In the genomic region with DNA sequence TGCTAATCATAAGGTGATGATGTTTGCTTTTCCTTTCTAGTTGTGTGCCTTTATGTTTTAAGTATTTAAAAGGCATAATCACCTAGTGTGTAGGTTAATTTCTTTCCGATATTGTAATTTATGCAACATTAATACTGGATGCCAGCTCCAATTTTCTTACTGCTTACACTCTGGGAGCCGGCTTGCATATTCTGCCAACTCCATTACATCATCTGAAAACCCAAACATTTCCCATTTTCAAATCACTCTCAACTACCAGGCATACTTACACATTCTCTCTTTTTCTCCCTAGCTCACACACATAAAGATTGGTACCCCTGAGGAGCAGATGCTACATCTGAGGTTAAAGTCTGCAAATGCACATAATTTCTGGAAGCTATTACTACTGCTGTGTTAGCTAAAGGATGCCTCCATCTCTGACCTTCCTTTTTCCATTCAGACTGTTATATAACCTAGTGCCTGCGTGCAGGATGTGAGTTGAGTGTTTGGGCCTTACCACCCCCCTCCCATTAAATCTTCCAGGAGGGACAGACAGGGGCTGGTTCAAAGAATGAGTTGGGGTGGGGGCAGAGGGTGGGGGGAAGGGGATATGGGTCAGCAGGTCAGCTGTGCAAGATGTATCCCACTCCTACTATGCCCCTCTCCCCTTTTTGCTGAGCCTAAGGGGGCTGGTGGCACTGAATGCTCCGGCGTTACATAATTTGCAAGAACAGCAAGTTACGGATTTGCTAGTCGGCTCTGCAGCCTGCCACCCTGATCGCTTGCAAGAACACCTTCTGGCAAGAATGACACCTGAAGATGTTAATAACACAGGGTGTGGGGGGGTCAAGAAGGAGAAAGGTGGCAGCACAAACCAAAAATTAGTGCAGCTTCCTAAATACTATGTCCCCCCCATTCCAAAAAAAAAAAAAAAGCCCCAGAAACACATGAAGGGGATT, we compare ENCODE assay signal across 8 cellular contexts. TPM values are rescaled to one million over a fixed set of nuclear protein-coding genes. Genes with fewer than 3 reads are reported as not detected.
DNase-seq lines count a peak whose midpoint lies in the region; ATAC-seq and TF ChIP-seq lines count a peak whose summit lies in the region.
"Had no signal": no experiment of that assay in that cellular context is flagged by ENCODE, and none has a peak within 500 bp of the region (broad histone marks: within the 10 kb centered on the region; RNA-seq: fewer than 3 reads in every experiment).

No MANE protein-coding gene starts in this region.

- no peaks in the 10 kb centered on the region; the same call in 1 of the 2 replicates for H4K20me1 ChIP-seq in IMR-90 (ENCODE audit: insufficient read depth, low read length)

- H3K27ac Mint-ChIP-seq in MCF 10A (ENCODE audit: low read depth, unreplicated experiment) = no peak overlapping the region
- H3K27ac Mint-ChIP-seq in activated T-helper 2 cell treated with anti-CD3 and anti-CD28 coated beads, Interferon-gamma antibody, Interleukin-2, Interleukin-4, amounts not matched to agents 10 μg/mL and 5 μg/mL and 100 μg/mL, durations not matched to agents 14 hours and 24 hours and 36 hours = no peak overlapping the region

- H3K9me3 Mint-ChIP-seq in MCF 10A (ENCODE audit: unreplicated experiment) = no peaks in the 10 kb centered on the region
- no peaks in the 10 kb centered on the region for H3K9me3 Mint-ChIP-seq in activated T-helper 2 cell treated with anti-CD3 and anti-CD28 coated beads, Interferon-gamma antibody, Interleukin-2, Interleukin-4, amounts not matched to agents 10 μg/mL and 5 μg/mL and 100 μg/mL, durations not matched to agents 14 hours and 24 hours and 36 hours

- H3K4ac ChIP-seq in IMR-90 (ENCODE audit: low read depth, low read length) = no peak overlapping the region

- in situ Hi-C loops in IMR-90 (cut with MboI; ENCODE audit: low sequenced_read_pairs) = no loop called here

- TF ChIP-seq CTCF in IMR-90 (conservative IDR thresholded peaks at IDR 0.05; ENCODE audit: low read depth, low read length) (no peak), MCF 10A (IDR thresholded peaks at IDR 0.05; ENCODE audit: unreplicated experiment) (no peak), suprapubic skin (IDR thresholded peaks at IDR 0.05) (no peak)

- no peak overlapping the region for H3K4me3 ChIP-seq in IMR-90 (ENCODE audit: insufficient read depth, low read depth, low read length)
- H3K4me3 ChIP-seq in suprapubic skin = peak overlapping the region; percentile 63
- H3K4me3 ChIP-seq: K562 had no signal

- no peak overlapping the region for H2AFZ ChIP-seq in IMR-90 (replicated peaks; ENCODE audit: low read length, poor library complexity)

- H3K4me1 Mint-ChIP-seq in MCF 10A (ENCODE audit: insufficient read depth, unreplicated experiment) = no peaks in the 10 kb centered on the region
- H3K4me1 Mint-ChIP-seq in activated T-helper 2 cell treated with anti-CD3 and anti-CD28 coated beads, Interferon-gamma antibody, Interleukin-2, Interleukin-4, amounts not matched to agents 10 μg/mL and 5 μg/mL and 100 μg/mL, durations not matched to agents 14 hours and 24 hours and 36 hours (ENCODE audit: low read depth) = peaks cover 2% of the 10 kb centered on the region

- peak overlapping the region; percentile 78 for H3K4me3 Mint-ChIP-seq in MCF 10A (ENCODE audit: unreplicated experiment)
- no peak overlapping the region for H3K4me3 Mint-ChIP-seq in activated T-helper 2 cell treated with anti-CD3 and anti-CD28 coated beads, Interferon-gamma antibody, Interleukin-2, Interleukin-4, amounts not matched to agents 10 μg/mL and 5 μg/mL and 100 μg/mL, durations not matched to agents 14 hours and 24 hours and 36 hours (ENCODE audit: low read depth)

- intact Hi-C loops in IMR-90 (cut with micrococcal nuclease) = no loop called here
- intact Hi-C loops in MCF 10A (cut with micrococcal nuclease) = no loop called here
- intact Hi-C loops in activated T-helper 2 cell treated with anti-CD3 and anti-CD28 coated beads, Interferon-gamma antibody, Interleukin-2, Interleukin-4, amounts not matched to agents 10 μg/mL and 5 μg/mL and 100 μg/mL, durations not matched to agents 14 hours and 24 hours and 36 hours (cut with micrococcal nuclease) = no loop called here

- H3K14ac ChIP-seq in IMR-90 (replicated peaks; ENCODE audit: low read depth, low read length) = no peak overlapping the region

- no CpG with 5 or more reads among the region's 8 CpGs for WGBS in IMR-90 (ENCODE audit: extremely low coverage in 2 of 2, insufficient read length in 1 of 2), 2 experiments
- WGBS in suprapubic skin = 19% methylated on average over 8 of the region's 8 CpGs

- H2AK5ac ChIP-seq in IMR-90 (ENCODE audit: low read depth, low read length) = no peak overlapping the region

- dilution Hi-C loops in IMR-90 (cut with HindIII; ENCODE audit: low sequenced_read_pairs, unreplicated experiment) = no loop called here

- no peak for TF ChIP-seq EP300 in suprapubic skin (IDR thresholded peaks at IDR 0.05)

- TF ChIP-seq POLR2A in IMR-90 (IDR thresholded peaks at IDR 0.05; ENCODE audit: low read depth, low read length) = no peak
- TF ChIP-seq POLR2A in suprapubic skin (IDR thresholded peaks at IDR 0.05) = no peak

- H2AK9ac ChIP-seq in IMR-90 (replicated peaks; ENCODE audit: low read depth, low read length, poor library complexity) = no peak overlapping the region

- peaks cover 6% of the 10 kb centered on the region for H3K36me3 Mint-ChIP-seq in MCF 10A (ENCODE audit: insufficient read depth, unreplicated experiment)
- no peaks in the 10 kb centered on the region for H3K36me3 Mint-ChIP-seq in activated T-helper 2 cell treated with anti-CD3 and anti-CD28 coated beads, Interferon-gamma antibody, Interleukin-2, Interleukin-4, amounts not matched to agents 10 μg/mL and 5 μg/mL and 100 μg/mL, durations not matched to agents 14 hours and 24 hours and 36 hours (ENCODE audit: low read depth)

- no peak overlapping the region for H3K56ac ChIP-seq in IMR-90 (ENCODE audit: extremely low read depth, insufficient read depth, low read length)

- H2BK20ac ChIP-seq in IMR-90 (ENCODE audit: low read depth, low read length) = no peak overlapping the region

- H3K4me2 ChIP-seq in IMR-90 (ENCODE audit: low read depth, low read length) = peak overlapping the region; percentile 92; the same call in 1 of the 2 replicates

- H3K27me3 ChIP-seq in IMR-90 (ENCODE audit: control insufficient read depth, insufficient read depth, low read length) (peaks cover 15% of the 10 kb centered on the region), suprapubic skin (peaks cover 4% of the 10 kb centered on the region)

- H4K8ac ChIP-seq in IMR-90 (ENCODE audit: low read depth in 2 of 2, low read length in 2 of 2) = no peak overlapping the region

- no TSS peak for BruUV-seq in IMR-90 (replicated peaks; lab: Mats Ljungman, UMichigan)
- no TSS peak for BruUV-seq in MCF 10A (replicated peaks; lab: Mats Ljungman, UMichigan)

- no peak overlapping the region for H3K23ac ChIP-seq in IMR-90 (ENCODE audit: low read depth, low read length)

- H3K4me1 ChIP-seq in IMR-90 (ENCODE audit: control insufficient read depth, insufficient read depth, low read length) (no peaks in the 10 kb centered on the region), suprapubic skin (peaks cover 31% of the 10 kb centered on the region)

- CTCF ChIA-PET in IMR-90 (lab: Yijun Ruan, JAX) (no interaction called here), MCF 10A (lab: Yijun Ruan, JAX) (interaction anchor here (0.6 to 2.6 kb wide), 7 partner anchors 9 to 855 kb away, joined by 3 to 11 read pairs (median 4); no protein-coding TSS in a partner anchor)

- H4K91ac ChIP-seq in IMR-90 (ENCODE audit: insufficient read depth, low read depth, low read length) = no peak overlapping the region

- no peak overlapping the region for H3K9ac ChIP-seq in IMR-90 (ENCODE audit: low read depth, low read length)

- no peak for TF ChIP-seq RAD21 in IMR-90 (IDR thresholded peaks at IDR 0.05; ENCODE audit: low read length)

- H3K9me3 ChIP-seq in IMR-90 (ENCODE audit: control insufficient read depth, insufficient read depth, low read length) = no peaks in the 10 kb centered on the region
- H3K9me3 ChIP-seq in suprapubic skin = no peaks in the 10 kb centered on the region

- H3K27me3 Mint-ChIP-seq in MCF 10A (ENCODE audit: insufficient read depth, unreplicated experiment) = peaks cover 47% of the 10 kb centered on the region
- H3K27me3 Mint-ChIP-seq in activated T-helper 2 cell treated with anti-CD3 and anti-CD28 coated beads, Interferon-gamma antibody, Interleukin-2, Interleukin-4, amounts not matched to agents 10 μg/mL and 5 μg/mL and 100 μg/mL, durations not matched to agents 14 hours and 24 hours and 36 hours (ENCODE audit: low read depth) = peaks cover 64% of the 10 kb centered on the region

- H3K36me3 ChIP-seq in IMR-90 (ENCODE audit: control insufficient read depth, insufficient read depth, low read length) (no peaks in the 10 kb centered on the region), suprapubic skin (no peaks in the 10 kb centered on the region)

- peak; percentile 6 for DNase-seq in IMR-90
- no peak for DNase-seq in MCF 10A (ENCODE audit: unreplicated experiment)
- DNase-seq in left lobe of liver (ENCODE audit: low spot score) = no peak
- DNase-seq in suprapubic skin (ENCODE audit: low spot score in 2 of 2) = no peak
- DNase-seq in activated T-helper 2 cell treated with anti-CD3 and anti-CD28 coated beads, Interferon-gamma antibody, Interleukin-2, Interleukin-4, amounts not matched to agents 10 μg/mL and 5 μg/mL and 100 μg/mL, durations not matched to agents 14 hours and 24 hours and 36 hours (ENCODE audit: low spot score) = no peak
- no peak for DNase-seq in HPDE6-E6E7 (ENCODE audit: extremely low spot score)
- no peak for DNase-seq in COLO829 (ENCODE audit: low spot score)

- no peak overlapping the region for H2BK15ac ChIP-seq in IMR-90 (ENCODE audit: low read depth, low read length)

- no peak overlapping the region for H3K18ac ChIP-seq in IMR-90 (ENCODE audit: low read depth, low read length)

- H2BK120ac ChIP-seq in IMR-90 (ENCODE audit: low read depth, low read length) = no peak overlapping the region

- no peaks in the 10 kb centered on the region for H3K9me1 ChIP-seq in IMR-90 (ENCODE audit: insufficient read depth, low read length)

- POLR2A ChIA-PET in IMR-90 (lab: Charles Lee; ENCODE audit: unreplicated experiment) = no interaction called here
- POLR2A ChIA-PET in MCF 10A (lab: Yijun Ruan, JAX) = interaction anchor here (0.6 to 2.0 kb wide), 3 partner anchors 10 to 342 kb away, joined by 3 to 4 read pairs (median 4); no protein-coding TSS in a partner anchor

- no peak overlapping the region for H4K5ac ChIP-seq in IMR-90 (ENCODE audit: low read depth, low read length)

- H3K27ac ChIP-seq in IMR-90 (ENCODE audit: insufficient read depth, low read length) = no peak overlapping the region
- no peak overlapping the region for H3K27ac ChIP-seq in suprapubic skin

- no peak overlapping the region for H2BK5ac ChIP-seq in IMR-90 (ENCODE audit: low read depth, low read length, poor library complexity, severe bottlenecking)

- H3K79me1 ChIP-seq in IMR-90 (ENCODE audit: low read depth in 1 of 2, low read length in 2 of 2) = peaks cover 3 to 4% of the 10 kb centered on the region in 2 experiments; a peak in 2 of 4 replicates

- ATAC-seq in IMR-90 (ENCODE audit: low read depth) (no peak), left lobe of liver (peak; percentile 22)
- ATAC-seq: K562 had no signal

RNA-seq across cellular contexts. Expression of a gene that starts 2.5 kb away (rescaled TPM):
- total RNA-seq in IMR-90 (2012; rRNA removed) (10.6 and 12.2 TPM in 2 replicates), MCF 10A (2022) (3.0 and 3.9 TPM in 2 replicates), left lobe of liver (51.7 TPM), suprapubic skin (1,000 to 10,000 TPM in 1 of 4 donors, 100 to 1,000 TPM in 3; 379 to 1,003 (median 527) TPM)
- 5.7 and 6.8 TPM in 2 replicates for polyA plus RNA-seq in IMR-90 (2012; rRNA removed)
- polyA plus RNA-seq in IMR-90 (2012; cell fraction: cytosol; rRNA removed) = 2.4 and 2.6 TPM in 2 replicates
- 12.0 and 16.2 TPM in 2 replicates for polyA plus RNA-seq in IMR-90 (2012; cell fraction: nucleus; rRNA removed; ENCODE audit: low replicate concordance)
- 8.5 and 9.8 TPM in 2 replicates for total RNA-seq in activated T-helper 2 cell treated with anti-CD3 and anti-CD28 coated beads, Interferon-gamma antibody, Interleukin-2, Interleukin-4, amounts not matched to agents 10 μg/mL and 5 μg/mL and 100 μg/mL, durations not matched to agents 14 hours and 24 hours and 36 hours
